In the genomic region with DNA sequence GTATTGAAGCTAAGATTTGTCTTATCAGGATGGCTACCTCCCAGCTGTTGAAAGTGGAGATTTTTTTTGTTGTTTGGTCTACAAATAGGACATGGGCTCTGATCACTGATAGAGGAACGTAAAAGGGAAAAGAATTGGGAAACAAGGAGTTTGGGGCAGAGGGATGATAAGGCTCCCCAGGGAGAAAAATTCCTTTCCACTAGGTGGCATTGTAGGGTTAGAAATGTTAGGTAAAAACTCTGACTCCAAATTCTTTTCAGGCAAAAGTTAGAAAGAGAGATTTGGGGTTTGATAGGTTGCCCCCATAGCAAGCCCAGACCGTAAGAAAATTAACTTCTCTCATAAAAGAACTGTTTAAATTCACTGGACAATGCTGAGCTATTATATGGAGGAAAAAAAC, we compare ENCODE assay signal across 24 cellular contexts. TPM values are rescaled to one million over a fixed set of nuclear protein-coding genes. Genes with fewer than 3 reads are reported as not detected.
DNase-seq lines count a peak whose midpoint lies in the region; ATAC-seq, FAIRE-seq and TF ChIP-seq lines count a peak whose summit lies in the region.
"Had no signal": no experiment of that assay in that cellular context is flagged by ENCODE, and none has a peak within 500 bp of the region (broad histone marks: within the 10 kb centered on the region; RNA-seq: fewer than 3 reads in every experiment).

No MANE protein-coding gene starts in this region.

- H3K79me2 ChIP-seq in SK-N-SH (ENCODE audit: insufficient read depth) (no peaks in the 10 kb centered on the region), K562 (ENCODE audit: control insufficient read depth, insufficient read depth, low read length) (no peaks in the 10 kb centered on the region)

- no peak overlapping the region for H3K9ac ChIP-seq in SK-N-SH
- no peak overlapping the region for H3K9ac ChIP-seq in K562 (ENCODE audit: insufficient read depth in 1 of 2, low read depth in 2 of 2, low read length in 2 of 2)

- intact Hi-C loops in K562 (cut with micrococcal nuclease) = loop anchor here (2.0 to 5.0 kb wide), 2 partner anchors 71 to 236 kb away; partner anchors contain the start of gene RNF144A

- no peak for DNase-seq in SK-N-SH
- peak; percentile 20 for DNase-seq in MV-4-11 (lab: John Stamatoyannopoulos, UW)
- DNase-seq in K562 (ENCODE audit: extremely low read depth in 1 of 4, low spot score in 3 of 4) = peak in 1 of 4 experiments; percentile 43
- DNase-seq in SK-N-DZ (ENCODE audit: low spot score) = no peak
- no peak for DNase-seq in hepatic stellate cell (ENCODE audit: low spot score)
- DNase-seq in activated T-cell treated with anti-CD3 and anti-CD28 coated beads, Interleukin-2, amount 50 U/mL, for 48 hours = no peak
- DNase-seq: activated T-cell treated with anti-CD3 and anti-CD28 coated beads, Interleukin-2, amount 50 U/mL, for 24 hours; esophagus squamous epithelium; H7; left ventricle myocardium inferior; midbrain; NCI-H146; NCI-H2171 treated with DMSO at 0.1 percent for 48 hours; NCI-H526; nephron progenitor cell; posterior cingulate gyrus; SHP77; sigmoid colon had no signal

- no peaks in the 10 kb centered on the region for H3K9me1 ChIP-seq in K562 (ENCODE audit: control insufficient read depth, insufficient read depth, low read length)

- FAIRE-seq in K562 (lab: Jason Lieb, UNC) = peak; percentile 26
- FAIRE-seq: urothelium cell line had no signal

- no peak overlapping the region for H3K27ac ChIP-seq in SK-N-SH (ENCODE audit: low read depth in 2 of 2, low read length in 1 of 2)
- H3K27ac ChIP-seq in K562 (ENCODE audit: extremely low read depth, low read depth, low read length) = no peak overlapping the region
- H3K27ac ChIP-seq: esophagus squamous epithelium, left ventricle myocardium inferior, sigmoid colon, VCaP had no signal

- no peaks in the 10 kb centered on the region for H3K36me3 ChIP-seq in SK-N-SH (replicated peaks in 1 of 2; ENCODE audit: control insufficient read depth in 1 of 2, insufficient read depth in 2 of 2, low read length in 1 of 2)
- peaks cover 7% of the 10 kb centered on the region for H3K36me3 ChIP-seq in K562 (ENCODE audit: control insufficient read depth, insufficient read depth, low read length)

- TF ChIP-seq CTCF in SK-N-SH (IDR thresholded peaks at IDR 0.05) = peak; percentile 28
- peak in 2 of 3 experiments; percentile 27 to 43; a peak in 2 of 6 replicates for TF ChIP-seq CTCF in K562 (IDR thresholded peaks at IDR 0.05 in 2 of 3, conservative IDR thresholded peaks at IDR 0.05 in 1 of 3; ENCODE audit: insufficient read depth in 2 of 3, low read depth in 1 of 3, low read length in 3 of 3)

- H3K27me3 ChIP-seq in SK-N-SH (ENCODE audit: insufficient read depth) = no peaks in the 10 kb centered on the region
- no peaks in the 10 kb centered on the region for H3K27me3 ChIP-seq in K562 (ENCODE audit: control insufficient read depth in 2 of 2, insufficient read depth in 2 of 2, low read length in 2 of 2)
- H3K27me3 ChIP-seq: esophagus squamous epithelium, sigmoid colon had no signal

- no peak overlapping the region for H3K4me3 ChIP-seq in SK-N-SH (ENCODE audit: low read depth in 2 of 2, low read length in 1 of 2)
- H3K4me3 ChIP-seq in K562 = no peak overlapping the region
- H3K4me3 ChIP-seq: esophagus squamous epithelium, left ventricle myocardium inferior, sigmoid colon had no signal

- no peak overlapping the region for H3K4me2 ChIP-seq in SK-N-SH
- H3K4me2 ChIP-seq in K562 (ENCODE audit: insufficient read depth, low read length) = no peak overlapping the region

- H3K9me3 ChIP-seq in SK-N-SH (peaks cover 23% of the 10 kb centered on the region; the same call in 1 of the 2 replicates), K562 (replicated peaks; ENCODE audit: control insufficient read depth, insufficient read depth, low read depth, low read length) (peaks cover 39% of the 10 kb centered on the region)

- TF ChIP-seq POLR2A in K562 (conservative IDR thresholded peaks at IDR 0.05) = no peak

- H3K4me1 ChIP-seq in SK-N-SH (ENCODE audit: control insufficient read depth in 1 of 2, insufficient read depth in 2 of 2, low read depth in 1 of 2, low read length in 1 of 2) (no peaks in the 10 kb centered on the region), K562 (replicated peaks in 1 of 2; ENCODE audit: control insufficient read depth in 2 of 2, insufficient read depth in 2 of 2, low read length in 2 of 2) (peaks cover 5 to 13% of the 10 kb centered on the region in 2 experiments; a peak in 4 of 5 replicates)
- H3K4me1 ChIP-seq: esophagus squamous epithelium, left ventricle myocardium inferior, sigmoid colon had no signal

- H3F3A ChIP-seq in SK-N-SH (replicated peaks; ENCODE audit: insufficient read depth) = no peaks in the 10 kb centered on the region

- CTCF ChIA-PET in SK-N-SH (lab: Yijun Ruan, JAX) (interaction anchor here (1.4 kb wide), 1 partner anchor 9 kb away, joined by 3 read pairs; no protein-coding TSS in a partner anchor), K562 (lab: Yijun Ruan, JAX; ENCODE audit: low intra/inter-chr PET ratio) (interaction anchor here (0.9 kb wide), 1 partner anchor 198 kb away, joined by 4 read pairs; no protein-coding TSS in a partner anchor)

- WGBS in SK-N-SH (ENCODE audit: low lambda C conversion rate) = 33% methylated on average over 2 of the region's 2 CpGs
- WGBS in K562 (ENCODE audit: insufficient coverage, low coverage, missing lambda C conversion rate) = 50% methylated on average over 2 of the region's 2 CpGs

- ATAC-seq in SK-N-SH treated with all-trans-retinoic acid at 6 μM for 48 hours = no peak
- ATAC-seq in K562 = no peak
- ATAC-seq in HG03457 (IDR thresholded peaks at IDR 0.05; ENCODE audit: unreplicated experiment) = no peak

- POLR2A ChIA-PET in SK-N-SH (lab: Yijun Ruan, JAX) = no interaction called here
- POLR2A ChIA-PET in K562 (lab: Yijun Ruan, JAX) = no interaction called here

- H3K9me2 ChIP-seq in SK-N-SH = no peaks in the 10 kb centered on the region

- TF ChIP-seq EP300 in SK-N-SH (IDR thresholded peaks at IDR 0.05; ENCODE audit: borderline replicate concordance in 1 of 2, low read depth in 1 of 2, low read length in 1 of 2) (no peak), K562 (IDR thresholded peaks at IDR 0.05; ENCODE audit: low read length) (no peak)

- H2AFZ ChIP-seq in SK-N-SH (ENCODE audit: low read depth) (no peak overlapping the region), K562 (ENCODE audit: low read depth, low read length) (no peak overlapping the region)

- H4K20me1 ChIP-seq in SK-N-SH (ENCODE audit: insufficient read depth) (no peaks in the 10 kb centered on the region), K562 (replicated peaks; ENCODE audit: control insufficient read depth, insufficient read depth, low read length) (no peaks in the 10 kb centered on the region)

- in situ Hi-C loops in K562 (cut with MboI) = loop anchor here (25.0 kb wide), 1 partner anchor 166 kb away; no protein-coding TSS in a partner anchor

- TF ChIP-seq RAD21 in SK-N-SH (IDR thresholded peaks at IDR 0.05; ENCODE audit: low read length) = no peak
- peak in 1 of 2 experiments; percentile 50; a peak in 3 of 4 replicates for TF ChIP-seq RAD21 in K562 (CRISPR knock-in tag; conservative IDR thresholded peaks at IDR 0.05 in 1 of 2, IDR thresholded peaks at IDR 0.05 in 1 of 2)

- no TSS peak for BruUV-seq in K562 (replicated peaks; lab: Mats Ljungman, UMichigan)

RNA-seq across cellular contexts. Expression of gene CMPK2, which starts 19.8 kb away (rescaled TPM):
- polyA plus RNA-seq in SK-N-SH (2012; rRNA removed) (0.86 and 1.1 TPM in 2 replicates), K562 (2011; rRNA removed) (3.5 and 4.3 TPM in 2 replicates), K562 (2014; fragmentation: Illumina TruSeq; extraction: Trizol) (5.3 and 6.5 TPM in 2 replicates), K562 (2014; fragmentation: Nextera tagmentation; extraction: Ambion mirVana) (1 to 10 TPM; 2.6 to 2.9 TPM), K562 (2014; rRNA removed) (3.8 and 4.5 TPM in 2 replicates)
- polyA plus RNA-seq in SK-N-SH (2012; cell fraction: cytosol; rRNA removed) = 0.71 and 0.83 TPM in 2 replicates
- polyA plus RNA-seq in SK-N-SH (2012; cell fraction: nucleus; rRNA removed) = 0.89 and 1.5 TPM in 2 replicates
- total RNA-seq in K562 (2011; cell fraction: chromatin; rRNA removed; ENCODE audit: low replicate concordance) = 2.3 and 3.5 TPM in 2 replicates
- 2.3 and 2.8 TPM in 2 replicates for total RNA-seq in K562 (2011; cell fraction: nucleolus; rRNA removed)
- 3.5 and 5.2 TPM in 2 replicates for total RNA-seq in K562 (2011; cell fraction: nucleoplasm; rRNA removed)
- total RNA-seq in K562 (2014; rRNA removed) (10.5 TPM in 2 replicates), K562 (2014; rRNA removed; fragmentation: Illumina TruSeq; extraction: Trizol) (5.0 and 5.3 TPM in 2 replicates), K562 (2015; rRNA removed; fragmentation: Illumina TruSeq; extraction: Trizol) (7.4 and 7.6 TPM in 2 replicates), K562 (2021) (7.2 and 7.9 TPM in 2 replicates)
- 3.2 and 3.6 TPM in 2 replicates for polyA plus RNA-seq in K562 (2011; cell fraction: cytosol; rRNA removed)
- polyA plus RNA-seq in K562 (2011; cell fraction: nucleus; rRNA removed) = 5.6 and 6.6 TPM in 2 replicates
- 8.3 and 23.7 TPM in 2 replicates for polyA plus RNA-seq in K562 (2012)
- 2.9 and 4.3 TPM in 2 replicates for polyA minus RNA-seq in K562 (2011; rRNA and poly(A)+ RNA removed)
- 2.9 and 3.3 TPM in 2 replicates for polyA minus RNA-seq in K562 (2011; cell fraction: cytosol; rRNA and poly(A)+ RNA removed)
- 3.4 and 5.2 TPM in 2 replicates for polyA minus RNA-seq in K562 (2011; cell fraction: nucleus; rRNA and poly(A)+ RNA removed)
- 9.5 and 11.1 TPM in 2 replicates for polyA plus RNA-seq in SK-N-DZ (2014; cell fraction: cytosol; rRNA removed)
- 8.0 and 11.9 TPM in 2 replicates for polyA plus RNA-seq in SK-N-DZ (2014; cell fraction: nucleus; rRNA removed)
- total RNA-seq: LHCN-M2 had no signal

RNA-seq across cellular contexts. Expression of gene RSAD2, which starts 31.7 kb away (rescaled TPM):
- polyA plus RNA-seq in SK-N-SH (2012; rRNA removed) (0.15 and 0.35 TPM in 2 replicates), K562 (2011; rRNA removed) (0.24 and 0.45 TPM in 2 replicates), K562 (2014; fragmentation: Illumina TruSeq; extraction: Trizol) (0.15 and 0.37 TPM in 2 replicates), K562 (2014; fragmentation: Nextera tagmentation; extraction: Ambion mirVana) (under 1 TPM; 0.15 to 0.28 TPM), K562 (2014; rRNA removed) (0.11 and 0.19 TPM in 2 replicates)
- polyA plus RNA-seq in SK-N-SH (2012; cell fraction: cytosol; rRNA removed) = 0.25 and 0.37 TPM in 2 replicates
- polyA plus RNA-seq in SK-N-SH (2012; cell fraction: nucleus; rRNA removed) = 0.31 and 0.45 TPM in 2 replicates
- total RNA-seq in K562 (2011; cell fraction: chromatin; rRNA removed; ENCODE audit: low replicate concordance) = 0.39 and 0.79 TPM in 2 replicates
- total RNA-seq in K562 (2011; cell fraction: nucleolus; rRNA removed) = 0.50 and 0.53 TPM in 2 replicates
- 1.2 TPM in 1 of 2 replicates, not detected in the other for total RNA-seq in K562 (2011; cell fraction: nucleoplasm; rRNA removed)
- total RNA-seq in K562 (2014; rRNA removed) (0.57 and 1.4 TPM in 2 replicates), K562 (2014; rRNA removed; fragmentation: Illumina TruSeq; extraction: Trizol) (0.41 and 0.51 TPM in 2 replicates), K562 (2015; rRNA removed; fragmentation: Illumina TruSeq; extraction: Trizol) (0.51 and 0.68 TPM in 2 replicates), K562 (2021) (0.18 and 0.49 TPM in 2 replicates)
- 0.06 and 0.15 TPM in 2 replicates for polyA plus RNA-seq in K562 (2011; cell fraction: cytosol; rRNA removed)
- 0.28 and 0.38 TPM in 2 replicates for polyA plus RNA-seq in K562 (2011; cell fraction: nucleus; rRNA removed)
- 0.46 and 1.1 TPM in 2 replicates for polyA plus RNA-seq in K562 (2012)
- polyA minus RNA-seq in K562 (2011; rRNA and poly(A)+ RNA removed) = 0.63 and 0.75 TPM in 2 replicates
- polyA minus RNA-seq in K562 (2011; cell fraction: cytosol; rRNA and poly(A)+ RNA removed) = not detected in 2 replicates
- polyA minus RNA-seq in K562 (2011; cell fraction: nucleus; rRNA and poly(A)+ RNA removed) = 0.94 and 1.00 TPM in 2 replicates
- polyA plus RNA-seq in SK-N-DZ (2014; cell fraction: cytosol; rRNA removed) = 0.82 and 1.4 TPM in 2 replicates
- 0.27 and 0.92 TPM in 2 replicates for polyA plus RNA-seq in SK-N-DZ (2014; cell fraction: nucleus; rRNA removed)
- total RNA-seq: H7, HT1080 had no signal

Comparison
In these comparisons a context has a peak if more than half of its experiments do, and no peak if none do; other contexts are left out.
1. Of the 27 proteins assayed by ChIP-seq in both K562 and SK-N-SH: peak only in K562: SMC3; only in SK-N-SH: none; in both: CTCF; in neither: 24; mixed calls (peak in some experiments, not most) for 1.